Comparison of ENCODE assay signal across 1 cellular context in the genomic region with DNA sequence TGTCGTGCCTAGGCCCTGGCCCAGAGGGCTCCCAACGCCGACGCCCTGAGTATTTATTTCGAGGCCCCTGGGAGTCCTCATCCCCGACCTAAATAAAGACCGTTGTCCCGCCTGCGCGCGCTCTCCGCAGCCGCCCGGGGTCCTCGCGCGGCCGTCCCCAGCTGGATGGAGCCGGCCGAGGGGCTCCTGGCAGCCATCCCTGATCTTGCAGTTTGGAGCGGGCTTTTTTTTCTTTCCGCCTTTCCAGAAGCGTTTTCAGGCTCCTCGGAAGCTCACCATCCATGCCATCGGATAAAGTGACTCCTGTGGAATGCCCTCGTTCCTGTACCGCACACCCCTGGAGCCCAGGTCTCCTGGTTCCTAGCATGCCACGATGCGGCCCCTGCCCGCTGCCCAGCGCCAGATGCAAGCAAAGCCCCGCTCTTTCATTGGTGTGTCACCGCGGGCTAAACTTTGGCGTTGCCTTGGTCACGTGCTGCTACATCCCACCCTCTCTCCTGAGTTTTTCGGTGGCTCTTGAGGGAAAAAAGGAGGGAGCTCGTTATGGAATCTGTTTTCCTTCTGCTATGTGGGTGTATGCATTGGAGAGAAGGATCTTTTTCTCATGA.
A peak's percentile ranks its signal among the peaks of the same experiment; 100 is the strongest.
TF ChIP-seq lines count a peak whose summit lies in the region.

No MANE protein-coding gene starts in this region.

TF ChIP-seq in HepG2, 621 proteins besides CTCF, POLR2A, EP300 and RAD21 (continued from another document):
- TF ChIP-seq, protein P1, sequence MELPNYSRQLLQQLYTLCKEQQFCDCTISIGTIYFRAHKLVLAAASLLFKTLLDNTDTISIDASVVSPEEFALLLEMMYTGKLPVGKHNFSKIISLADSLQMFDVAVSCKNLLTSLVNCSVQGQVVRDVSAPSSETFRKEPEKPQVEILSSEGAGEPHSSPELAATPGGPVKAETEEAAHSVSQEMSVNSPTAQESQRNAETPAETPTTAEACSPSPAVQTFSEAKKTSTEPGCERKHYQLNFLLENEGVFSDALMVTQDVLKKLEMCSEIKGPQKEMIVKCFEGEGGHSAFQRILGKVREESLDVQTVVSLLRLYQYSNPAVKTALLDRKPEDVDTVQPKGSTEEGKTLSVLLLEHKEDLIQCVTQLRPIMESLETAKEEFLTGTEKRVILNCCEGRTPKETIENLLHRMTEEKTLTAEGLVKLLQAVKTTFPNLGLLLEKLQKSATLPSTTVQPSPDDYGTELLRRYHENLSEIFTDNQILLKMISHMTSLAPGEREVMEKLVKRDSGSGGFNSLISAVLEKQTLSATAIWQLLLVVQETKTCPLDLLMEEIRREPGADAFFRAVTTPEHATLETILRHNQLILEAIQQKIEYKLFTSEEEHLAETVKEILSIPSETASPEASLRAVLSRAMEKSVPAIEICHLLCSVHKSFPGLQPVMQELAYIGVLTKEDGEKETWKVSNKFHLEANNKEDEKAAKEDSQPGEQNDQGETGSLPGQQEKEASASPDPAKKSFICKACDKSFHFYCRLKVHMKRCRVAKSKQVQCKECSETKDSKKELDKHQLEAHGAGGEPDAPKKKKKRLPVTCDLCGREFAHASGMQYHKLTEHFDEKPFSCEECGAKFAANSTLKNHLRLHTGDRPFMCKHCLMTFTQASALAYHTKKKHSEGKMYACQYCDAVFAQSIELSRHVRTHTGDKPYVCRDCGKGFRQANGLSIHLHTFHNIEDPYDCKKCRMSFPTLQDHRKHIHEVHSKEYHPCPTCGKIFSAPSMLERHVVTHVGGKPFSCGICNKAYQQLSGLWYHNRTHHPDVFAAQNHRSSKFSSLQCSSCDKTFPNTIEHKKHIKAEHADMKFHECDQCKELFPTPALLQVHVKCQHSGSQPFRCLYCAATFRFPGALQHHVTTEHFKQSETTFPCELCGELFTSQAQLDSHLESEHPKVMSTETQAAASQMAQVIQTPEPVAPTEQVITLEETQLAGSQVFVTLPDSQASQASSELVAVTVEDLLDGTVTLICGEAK (IDR thresholded peaks at IDR 0.05) = no peak
- TF ChIP-seq, protein P1 (CRISPR knock-in tag; IDR thresholded peaks at IDR 0.05) = peak; percentile 11; the same call in 1 of the 2 replicates
- TF ChIP-seq SMAD9 (CRISPR knock-in tag; IDR thresholded peaks at IDR 0.05) = 0 out of 2 replicates have a peak, but pooled peaks have one; percentile 18
- TF ChIP-seq MEIS1 (CRISPR knock-in tag; IDR thresholded peaks at IDR 0.05; ENCODE audit: borderline replicate concordance) = 0 out of 2 replicates have a peak, but pooled peaks have one; percentile 47
- no peak for TF ChIP-seq BRD4 (CRISPR knock-in tag; IDR thresholded peaks at IDR 0.05)
- 0 out of 2 replicates have a peak, but pooled peaks have one; percentile 34 for TF ChIP-seq ZFP90 (CRISPR knock-in tag; IDR thresholded peaks at IDR 0.05; ENCODE audit: borderline replicate concordance)
- TF ChIP-seq, protein P2, sequence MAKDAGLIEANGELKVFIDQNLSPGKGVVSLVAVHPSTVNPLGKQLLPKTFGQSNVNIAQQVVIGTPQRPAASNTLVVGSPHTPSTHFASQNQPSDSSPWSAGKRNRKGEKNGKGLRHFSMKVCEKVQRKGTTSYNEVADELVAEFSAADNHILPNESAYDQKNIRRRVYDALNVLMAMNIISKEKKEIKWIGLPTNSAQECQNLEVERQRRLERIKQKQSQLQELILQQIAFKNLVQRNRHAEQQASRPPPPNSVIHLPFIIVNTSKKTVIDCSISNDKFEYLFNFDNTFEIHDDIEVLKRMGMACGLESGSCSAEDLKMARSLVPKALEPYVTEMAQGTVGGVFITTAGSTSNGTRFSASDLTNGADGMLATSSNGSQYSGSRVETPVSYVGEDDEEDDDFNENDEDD (CRISPR knock-in tag; IDR thresholded peaks at IDR 0.05; ENCODE audit: borderline replicate concordance) = peak; percentile 63; the same call in 1 of the 2 replicates
- peak; percentile 60; the same call in 1 of the 2 replicates for TF ChIP-seq ZZZ3 (CRISPR knock-in tag; IDR thresholded peaks at IDR 0.05; ENCODE audit: borderline replicate concordance)
- TF ChIP-seq, protein P3, sequence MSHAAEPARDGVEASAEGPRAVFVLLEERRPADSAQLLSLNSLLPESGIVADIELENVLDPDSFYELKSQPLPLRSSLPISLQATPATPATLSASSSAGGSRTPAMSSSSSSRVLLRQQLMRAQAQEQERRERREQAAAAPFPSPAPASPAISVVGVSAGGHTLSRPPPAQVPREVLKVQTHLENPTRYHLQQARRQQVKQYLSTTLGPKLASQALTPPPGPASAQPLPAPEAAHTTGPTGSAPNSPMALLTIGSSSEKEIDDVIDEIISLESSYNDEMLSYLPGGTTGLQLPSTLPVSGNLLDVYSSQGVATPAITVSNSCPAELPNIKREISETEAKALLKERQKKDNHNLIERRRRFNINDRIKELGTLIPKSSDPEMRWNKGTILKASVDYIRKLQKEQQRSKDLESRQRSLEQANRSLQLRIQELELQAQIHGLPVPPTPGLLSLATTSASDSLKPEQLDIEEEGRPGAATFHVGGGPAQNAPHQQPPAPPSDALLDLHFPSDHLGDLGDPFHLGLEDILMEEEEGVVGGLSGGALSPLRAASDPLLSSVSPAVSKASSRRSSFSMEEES (CRISPR knock-in tag; IDR thresholded peaks at IDR 0.05) = no peak
- TF ChIP-seq SATB2 (CRISPR knock-in tag; IDR thresholded peaks at IDR 0.05) = 0 out of 2 replicates have a peak, but pooled peaks have one; percentile 30
- no peak for TF ChIP-seq KLF15 (CRISPR knock-in tag; IDR thresholded peaks at IDR 0.05; ENCODE audit: borderline replicate concordance)
- 0 out of 2 replicates have a peak, but pooled peaks have one; percentile 37 for TF ChIP-seq ZNF354B (CRISPR knock-in tag; IDR thresholded peaks at IDR 0.05)
- TF ChIP-seq, protein P4, sequence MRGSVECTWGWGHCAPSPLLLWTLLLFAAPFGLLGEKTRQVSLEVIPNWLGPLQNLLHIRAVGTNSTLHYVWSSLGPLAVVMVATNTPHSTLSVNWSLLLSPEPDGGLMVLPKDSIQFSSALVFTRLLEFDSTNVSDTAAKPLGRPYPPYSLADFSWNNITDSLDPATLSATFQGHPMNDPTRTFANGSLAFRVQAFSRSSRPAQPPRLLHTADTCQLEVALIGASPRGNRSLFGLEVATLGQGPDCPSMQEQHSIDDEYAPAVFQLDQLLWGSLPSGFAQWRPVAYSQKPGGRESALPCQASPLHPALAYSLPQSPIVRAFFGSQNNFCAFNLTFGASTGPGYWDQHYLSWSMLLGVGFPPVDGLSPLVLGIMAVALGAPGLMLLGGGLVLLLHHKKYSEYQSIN (CRISPR knock-in tag; IDR thresholded peaks at IDR 0.05; ENCODE audit: borderline replicate concordance) = peak; percentile 81; the same call in 1 of the 2 replicates
- 0 out of 2 replicates have a peak, but pooled peaks have one; percentile 6 for TF ChIP-seq ZNF20 (CRISPR knock-in tag; IDR thresholded peaks at IDR 0.05)
- peak; percentile 94 for TF ChIP-seq ZNF230 (CRISPR knock-in tag; IDR thresholded peaks at IDR 0.05)
TF ChIP-seq in HepG2: peak in this region for 113.
